ENCODE assay signal across 16 cellular contexts in the genomic region with DNA sequence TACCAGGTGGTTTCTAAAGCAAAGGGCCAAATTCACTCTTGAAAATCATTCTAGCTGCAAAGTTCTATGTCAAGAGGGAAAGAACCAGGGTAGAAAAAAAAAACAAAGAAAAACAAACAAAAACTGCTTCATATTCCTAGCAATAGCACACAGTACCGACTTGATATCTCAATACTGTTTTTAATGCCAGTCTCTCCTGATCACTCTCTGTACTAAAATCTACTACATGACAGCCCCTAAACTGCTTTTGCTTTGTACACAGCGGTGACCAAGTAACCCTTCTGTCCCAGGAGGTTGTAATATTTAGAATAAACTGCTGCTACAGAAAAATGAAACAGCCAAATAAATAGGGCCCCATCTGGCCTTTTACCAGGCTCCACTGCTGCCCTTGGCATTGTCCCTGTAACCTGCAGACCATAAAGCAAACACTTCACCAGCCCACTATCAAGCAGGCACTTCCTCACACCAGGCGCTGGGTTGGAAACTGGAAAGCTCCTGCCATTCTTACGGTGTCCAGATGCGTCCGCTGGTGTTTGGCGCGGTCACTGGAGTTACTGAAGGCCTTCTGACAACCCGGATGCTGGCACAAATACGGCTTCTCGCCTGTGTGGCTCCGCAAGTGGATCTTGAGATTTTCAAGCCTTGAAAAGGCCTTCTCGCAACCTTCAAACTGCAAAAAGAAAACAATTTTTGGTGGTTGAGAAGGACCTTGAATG.
DNase-seq lines count a peak whose midpoint lies in the region; ATAC-seq, FAIRE-seq and TF ChIP-seq lines count a peak whose summit lies in the region.
"Had no signal": no experiment of that assay in that cellular context is flagged by ENCODE, and none has a peak within 500 bp of the region (broad histone marks: within the 10 kb centered on the region; RNA-seq: fewer than 3 reads in every experiment).

No MANE protein-coding gene starts in this region.

- H4K20me1 ChIP-seq in astrocyte (ENCODE audit: insufficient read depth, low read length): peaks cover 8% of the 10 kb centered on the region

- H3K4me2 ChIP-seq in astrocyte (ENCODE audit: low read length): no peak overlapping the region

- no peaks in the 10 kb centered on the region for H3K27me3 Mint-ChIP-seq in astrocyte (ENCODE audit: low read depth, unreplicated experiment)
- H3K27me3 Mint-ChIP-seq in glutamatergic neuron (ENCODE audit: unreplicated experiment): no peaks in the 10 kb centered on the region
- H3K27me3 Mint-ChIP-seq in osteocyte (ENCODE audit: unreplicated experiment): no peaks in the 10 kb centered on the region
- H3K27me3 Mint-ChIP-seq: progenitor cell of endocrine pancreas had no signal

- peak; percentile 88 for DNase-seq in COLO668 (lab: John Stamatoyannopoulos, UW; ENCODE audit: unreplicated experiment)
- DNase-seq in NCI-H1694 treated with DMSO at 0.1 percent for 48 hours (lab: John Stamatoyannopoulos, UW): peak; percentile 43
- DNase-seq in astrocyte (ENCODE audit: low read depth): no peak
- peak; percentile 85 for DNase-seq in lower lobe of right lung
- no peak for DNase-seq in NCI-H1436 treated with DMSO at 0.1 percent for 48 hours (lab: John Stamatoyannopoulos, UW)
- no peak for DNase-seq in lower leg skin (ENCODE audit: low spot score in 2 of 2)
- DNase-seq in glutamatergic neuron: no peak
- no peak for DNase-seq in osteocyte (ENCODE audit: extremely low spot score, unreplicated experiment)
- DNase-seq: midbrain, NCI-H1436, T-helper 1 cell had no signal

- no peak overlapping the region for H2AFZ ChIP-seq in astrocyte (ENCODE audit: low read depth, low read length)

- no peak for TF ChIP-seq CTCF in astrocyte (IDR thresholded peaks at IDR 0.05; ENCODE audit: insufficient read depth, low read depth, low read length)
- TF ChIP-seq CTCF in lower lobe of right lung (IDR thresholded peaks at IDR 0.05): no peak
- TF ChIP-seq CTCF in lower leg skin (IDR thresholded peaks at IDR 0.05): no peak
- no peak for TF ChIP-seq CTCF in glutamatergic neuron (IDR thresholded peaks at IDR 0.05; ENCODE audit: partially characterized antibody, unreplicated experiment)
- no peak for TF ChIP-seq CTCF in osteocyte (IDR thresholded peaks at IDR 0.05)

- peaks cover 12% of the 10 kb centered on the region for H3K36me3 Mint-ChIP-seq in astrocyte (ENCODE audit: low read depth, unreplicated experiment)
- H3K36me3 Mint-ChIP-seq in glutamatergic neuron (ENCODE audit: unreplicated experiment): no peaks in the 10 kb centered on the region
- peaks cover 7% of the 10 kb centered on the region for H3K36me3 Mint-ChIP-seq in osteocyte (ENCODE audit: unreplicated experiment)
- H3K36me3 Mint-ChIP-seq: activated naive CD4-positive, alpha-beta T cell treated with anti-CD3 and anti-CD28 coated beads, Interleukin-2, amount 50 U/mL, for 72 hours; IgD-negative memory B cell had no signal

- FAIRE-seq in astrocyte (lab: Jason Lieb, UNC): peak; percentile 37

- H3K27ac Mint-ChIP-seq in astrocyte (ENCODE audit: unreplicated experiment) (no peak overlapping the region), glutamatergic neuron (ENCODE audit: unreplicated experiment) (no peak overlapping the region), osteocyte (ENCODE audit: unreplicated experiment) (no peak overlapping the region)
- H3K27ac Mint-ChIP-seq: activated naive CD4-positive, alpha-beta T cell treated with anti-CD3 and anti-CD28 coated beads, Interleukin-2, amount 50 U/mL, for 72 hours; IgD-negative memory B cell; progenitor cell of endocrine pancreas had no signal

- H3K27me3 ChIP-seq in astrocyte (ENCODE audit: insufficient read depth, low read length) (no peaks in the 10 kb centered on the region), lower lobe of right lung (ENCODE audit: low read depth) (no peaks in the 10 kb centered on the region)

- WGBS in lower leg skin, 2 donors: 95% methylated on average over 13 of the region's 13 CpGs

- H3K4me1 ChIP-seq in astrocyte (ENCODE audit: insufficient read depth, low read length) (peaks cover 4% of the 10 kb centered on the region), lower lobe of right lung (no peaks in the 10 kb centered on the region)

- H3K9me3 ChIP-seq in astrocyte (ENCODE audit: insufficient read depth, low read depth, low read length): no peaks in the 10 kb centered on the region
- no peaks in the 10 kb centered on the region for H3K9me3 ChIP-seq in lower lobe of right lung

- H3K4me3 ChIP-seq in astrocyte (ENCODE audit: insufficient read depth, low read depth, low read length) (no peak overlapping the region), lower lobe of right lung (no peak overlapping the region), lower leg skin (ENCODE audit: low read depth, poor library complexity, severe bottlenecking) (no peak overlapping the region)

- ATAC-seq in lower lobe of right lung: peak; percentile 90 to 91
- ATAC-seq: activated CD4-positive, CD25-positive, alpha-beta regulatory T cell treated with anti-CD3 and anti-CD28 coated beads, Interleukin-2, amount 50 U/mL, for 24 hours; activated naive CD4-positive, alpha-beta T cell treated with anti-CD3 and anti-CD28 coated beads, Interleukin-2, amount 50 U/mL, for 72 hours; Panc1 had no signal

- H3K27ac ChIP-seq in astrocyte (ENCODE audit: low read depth, low read length): no peak overlapping the region
- peak overlapping the region; percentile 65 for H3K27ac ChIP-seq in lower lobe of right lung

- H3K9me3 Mint-ChIP-seq in astrocyte (ENCODE audit: unreplicated experiment): peaks cover 1% of the 10 kb centered on the region
- H3K9me3 Mint-ChIP-seq in glutamatergic neuron (ENCODE audit: unreplicated experiment): no peaks in the 10 kb centered on the region
- H3K9me3 Mint-ChIP-seq in osteocyte (ENCODE audit: unreplicated experiment): no peaks in the 10 kb centered on the region
- H3K9me3 Mint-ChIP-seq: activated naive CD4-positive, alpha-beta T cell treated with anti-CD3 and anti-CD28 coated beads, Interleukin-2, amount 50 U/mL, for 72 hours; IgD-negative memory B cell had no signal

- H3K9ac ChIP-seq in astrocyte (ENCODE audit: low read length): no peak overlapping the region

- no peak for TF ChIP-seq POLR2A in lower leg skin (IDR thresholded peaks at IDR 0.05)

- peaks cover 5% of the 10 kb centered on the region for H3K36me3 ChIP-seq in astrocyte (ENCODE audit: insufficient read depth, low read length)
- H3K36me3 ChIP-seq in lower lobe of right lung: no peaks in the 10 kb centered on the region

- intact Hi-C loops in lower lobe of right lung (cut with DNase I): no loop called here
- intact Hi-C loops in lower leg skin (cut with DNase I; ENCODE audit: low total_unique reads): no loop called here

- H3K4me1 Mint-ChIP-seq in astrocyte (ENCODE audit: low read depth, unreplicated experiment) (peaks cover 8% of the 10 kb centered on the region), glutamatergic neuron (ENCODE audit: low read depth, unreplicated experiment) (no peaks in the 10 kb centered on the region), osteocyte (ENCODE audit: unreplicated experiment) (peaks cover 13% of the 10 kb centered on the region)
- H3K4me1 Mint-ChIP-seq: IgD-negative memory B cell had no signal

- H3K79me2 ChIP-seq in astrocyte (ENCODE audit: insufficient read depth, low read length): peaks cover 5% of the 10 kb centered on the region

- H3K4me3 Mint-ChIP-seq in astrocyte (ENCODE audit: unreplicated experiment) (no peak overlapping the region), glutamatergic neuron (ENCODE audit: unreplicated experiment) (no peak overlapping the region), osteocyte (ENCODE audit: unreplicated experiment) (no peak overlapping the region)
- H3K4me3 Mint-ChIP-seq: IgD-negative memory B cell had no signal

Comparison
In these comparisons a context has a peak if more than half of its experiments do, and no peak if none do; other contexts are left out.
1. DNase-seq: peak in COLO668 (single experiment), NCI-H1694 treated with DMSO at 0.1 percent for 48 hours (single experiment) and lower lobe of right lung (single experiment); none in astrocyte (single experiment), NCI-H1436 treated with DMSO at 0.1 percent for 48 hours (single experiment), lower leg skin (0 of 2), glutamatergic neuron (single experiment) and osteocyte (single experiment).